ENCODE assay signal across 15 cellular contexts in the genomic region with DNA sequence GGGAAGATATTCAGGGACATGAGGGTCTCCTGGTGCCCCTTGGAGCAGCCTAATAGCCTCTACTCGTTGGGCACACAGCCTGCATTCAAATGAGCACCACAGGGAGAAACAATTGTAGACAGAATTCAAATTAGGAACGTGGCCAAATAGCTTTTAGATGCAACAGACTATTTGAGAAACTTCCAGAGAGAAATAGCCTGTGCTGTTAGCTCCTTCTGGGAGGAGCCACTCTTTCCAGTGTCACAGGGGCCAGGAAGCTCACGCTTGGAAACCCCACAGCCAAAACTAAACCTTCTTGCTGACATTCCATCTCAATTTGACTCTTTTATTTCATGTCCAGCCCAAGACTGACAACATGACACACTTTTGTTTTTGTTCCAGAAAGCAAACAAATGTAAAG.
DNase-seq lines count a peak whose midpoint lies in the region; ATAC-seq, FAIRE-seq and TF ChIP-seq lines count a peak whose summit lies in the region.
"Had no signal": no experiment of that assay in that cellular context is flagged by ENCODE, and none has a peak within 500 bp of the region (broad histone marks: within the 10 kb centered on the region; RNA-seq: fewer than 3 reads in every experiment).

No MANE protein-coding gene starts in this region.

- H3K4me2 ChIP-seq in A549 = no peak overlapping the region

- peak overlapping the region; percentile 18 for H3K27ac Mint-ChIP-seq in nephron progenitor cell
- H3K27ac Mint-ChIP-seq: activated naive CD8-positive, alpha-beta T cell treated with anti-CD3 and anti-CD28 coated beads for 36 hours; CD8-positive, alpha-beta memory T cell; memory B cell; stimulated activated effector memory CD8-positive, alpha-beta T cell treated with anti-CD3 and anti-CD28 coated beads, Interleukin-12 subunit alpha, Interleukin-12 subunit beta, amount 100 ng/mL, for 72 hours had no signal

- CTCF ChIA-PET in A549 (lab: Yijun Ruan, JAX) = interaction anchor here (0.5 to 2.3 kb wide), 3 partner anchors 11 to 129 kb away, joined by 3 to 6 read pairs (median 4); no protein-coding TSS in a partner anchor

- H3K4me1 ChIP-seq in A549 (no peaks in the 10 kb centered on the region), mucosa of descending colon (ENCODE audit: low read depth) (no peaks in the 10 kb centered on the region)
- H3K4me1 ChIP-seq: upper lobe of right lung had no signal

- no peak for TF ChIP-seq RAD21 in A549 (conservative IDR thresholded peaks at IDR 0.05 in 1 of 2, IDR thresholded peaks at IDR 0.05 in 1 of 2)

- H3K36me3 Mint-ChIP-seq in nephron progenitor cell (ENCODE audit: low read depth) = no peaks in the 10 kb centered on the region
- H3K36me3 Mint-ChIP-seq: activated naive CD8-positive, alpha-beta T cell treated with anti-CD3 and anti-CD28 coated beads for 36 hours; memory B cell; stimulated activated effector memory CD8-positive, alpha-beta T cell treated with anti-CD3 and anti-CD28 coated beads, Interleukin-12 subunit alpha, Interleukin-12 subunit beta, amount 100 ng/mL, for 72 hours had no signal

- no peaks in the 10 kb centered on the region for H3K36me3 ChIP-seq in mucosa of descending colon (ENCODE audit: low read depth)
- H3K36me3 ChIP-seq: spleen, upper lobe of right lung had no signal

- ATAC-seq in A549 (no peak), mucosa of descending colon (no peak)
- ATAC-seq: stimulated activated effector memory CD8-positive, alpha-beta T cell treated with anti-CD3 and anti-CD28 coated beads, Interleukin-12 subunit alpha, Interleukin-12 subunit beta, amount 100 ng/mL, for 72 hours; upper lobe of right lung had no signal

- whole genome bisulfite sequencing in A549 (ENCODE audit: missing lambda C conversion rate) = 30% methylated on average over 3 of the region's 3 CpGs

- POLR2A ChIA-PET in A549 (lab: Yijun Ruan, JAX) = no interaction called here

- no peak overlapping the region for H3K4me3 Mint-ChIP-seq in nephron progenitor cell
- H3K4me3 Mint-ChIP-seq: activated naive CD8-positive, alpha-beta T cell treated with anti-CD3 and anti-CD28 coated beads for 36 hours; CD8-positive, alpha-beta memory T cell; memory B cell; stimulated activated effector memory CD8-positive, alpha-beta T cell treated with anti-CD3 and anti-CD28 coated beads, Interleukin-12 subunit alpha, Interleukin-12 subunit beta, amount 100 ng/mL, for 72 hours had no signal

- TF ChIP-seq POLR2A in A549 (IDR thresholded peaks at IDR 0.05; ENCODE audit: low read length) = no peak

- peaks cover 9% of the 10 kb centered on the region for H3K27me3 Mint-ChIP-seq in nephron progenitor cell (ENCODE audit: low read depth, poor library complexity)
- H3K27me3 Mint-ChIP-seq: memory B cell had no signal

- TF ChIP-seq EP300 in A549 (IDR thresholded peaks at IDR 0.05) = no peak

- FAIRE-seq in A549 (lab: Jason Lieb, UNC) (peak; percentile 32), D721Med (lab: Jason Lieb, UNC) (no peak)

- TF ChIP-seq CTCF in A549 (IDR thresholded peaks at IDR 0.05) (no peak), nephron progenitor cell (IDR thresholded peaks at IDR 0.05) (no peak), D721Med (IDR thresholded peaks at IDR 0.05; ENCODE audit: insufficient read depth, missing control alignments) (no peak), mucosa of descending colon (IDR thresholded peaks at IDR 0.05) (no peak)

- H3K4me1 Mint-ChIP-seq in nephron progenitor cell = peaks cover 14% of the 10 kb centered on the region
- H3K4me1 Mint-ChIP-seq: CD8-positive, alpha-beta memory T cell; stimulated activated effector memory CD8-positive, alpha-beta T cell treated with anti-CD3 and anti-CD28 coated beads, Interleukin-12 subunit alpha, Interleukin-12 subunit beta, amount 100 ng/mL, for 72 hours had no signal

- intact Hi-C loops in mucosa of descending colon (cut with DNase I, micrococcal nuclease) = no loop called here

- H3K9me3 ChIP-seq in A549 (no peaks in the 10 kb centered on the region), mucosa of descending colon (no peaks in the 10 kb centered on the region)
- H3K9me3 ChIP-seq: spleen, upper lobe of right lung had no signal

- H3K9me3 Mint-ChIP-seq in nephron progenitor cell = no peaks in the 10 kb centered on the region
- H3K9me3 Mint-ChIP-seq: activated naive CD8-positive, alpha-beta T cell treated with anti-CD3 and anti-CD28 coated beads for 36 hours; CD8-positive, alpha-beta memory T cell; stimulated activated effector memory CD8-positive, alpha-beta T cell treated with anti-CD3 and anti-CD28 coated beads, Interleukin-12 subunit alpha, Interleukin-12 subunit beta, amount 100 ng/mL, for 72 hours had no signal

- H3K4me3 ChIP-seq in A549 = no peak overlapping the region
- no peak overlapping the region for H3K4me3 ChIP-seq in mucosa of descending colon
- H3K4me3 ChIP-seq: spleen, upper lobe of right lung had no signal

- DNase-seq in A549 (ENCODE audit: low read depth in 1 of 2, low spot score in 1 of 2) (no peak), NCI-H69 (lab: John Stamatoyannopoulos, UW) (peak; percentile 62), fibroblast of the conjunctiva (ENCODE audit: low read depth) (peak; percentile 3), nephron progenitor cell (no peak), D721Med (ENCODE audit: insufficient read length, low spot score) (no peak), NCI-H1436 treated with DMSO at 0.1 percent for 48 hours (lab: John Stamatoyannopoulos, UW) (no peak), mucosa of descending colon (no peak)
- no peak for DNase-seq in stimulated activated CD4-positive, alpha-beta T cell treated with anti-CD3 and anti-CD28 coated beads, Interleukin-15, amount 100 ng/mL, for 24 hours
- DNase-seq: activated naive CD8-positive, alpha-beta T cell treated with anti-CD3 and anti-CD28 coated beads for 36 hours; CD8-positive, alpha-beta memory T cell; NCI-H1417 treated with DMSO at 0.1 percent for 48 hours; spleen; upper lobe of right lung had no signal

- no peak overlapping the region for H3K27ac ChIP-seq in A549
- H3K27ac ChIP-seq: upper lobe of right lung had no signal

TF ChIP-seq in A549, 52 proteins besides CTCF, POLR2A, EP300 and RAD21:
- TF ChIP-seq PHF8 (IDR thresholded peaks at IDR 0.05; ENCODE audit: borderline replicate concordance, low read depth) (no peak), ZSCAN20 (CRISPR knock-in tag; IDR thresholded peaks at IDR 0.05) (no peak), GATA3 (IDR thresholded peaks at IDR 0.05; ENCODE audit: borderline replicate concordance) (no peak), JUNB (IDR thresholded peaks at IDR 0.05) (no peak), RARB (CRISPR knock-in tag; IDR thresholded peaks at IDR 0.05) (no peak), JUN (IDR thresholded peaks at IDR 0.05) (no peak)
- TF ChIP-seq, protein P1, sequence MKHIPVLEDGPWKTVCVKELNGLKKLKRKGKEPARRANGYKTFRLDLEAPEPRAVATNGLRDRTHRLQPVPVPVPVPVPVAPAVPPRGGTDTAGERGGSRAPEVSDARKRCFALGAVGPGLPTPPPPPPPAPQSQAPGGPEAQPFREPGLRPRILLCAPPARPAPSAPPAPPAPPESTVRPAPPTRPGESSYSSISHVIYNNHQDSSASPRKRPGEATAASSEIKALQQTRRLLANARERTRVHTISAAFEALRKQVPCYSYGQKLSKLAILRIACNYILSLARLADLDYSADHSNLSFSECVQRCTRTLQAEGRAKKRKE (CRISPR knock-in tag; IDR thresholded peaks at IDR 0.05; ENCODE audit: low read depth) = no peak

Comparison
In these comparisons a context has a peak if more than half of its experiments do, and no peak if none do; other contexts are left out.
1. DNase-seq: peak in NCI-H69 (single experiment) and fibroblast of the conjunctiva (single experiment); none in A549 (0 of 2), nephron progenitor cell (single experiment), D721Med (single experiment), stimulated activated CD4-positive, alpha-beta T cell treated with anti-CD3 and anti-CD28 coated beads, Interleukin-15, amount 100 ng/mL, for 24 hours (single experiment), NCI-H1436 treated with DMSO at 0.1 percent for 48 hours (single experiment) and mucosa of descending colon (0 of 3).